ENCODE assay signal across 17 cellular contexts in genomic region chr20:62554898-62555641, GRCh38.
DNase-seq lines count a peak whose midpoint lies in the region; ATAC-seq, FAIRE-seq and TF ChIP-seq lines count a peak whose summit lies in the region.
"Had no signal": no experiment of that assay in that cellular context is flagged by ENCODE, and none has a peak within 500 bp of the region (broad histone marks: within the 10 kb centered on the region; RNA-seq: fewer than 3 reads in every experiment).

No MANE protein-coding gene starts in this region.

- no peaks in the 10 kb centered on the region for H3K79me2 ChIP-seq in K562 (ENCODE audit: control insufficient read depth, insufficient read depth, low read length)

- H3K9me3 ChIP-seq in heart right ventricle: no peaks in the 10 kb centered on the region
- H3K9me3 ChIP-seq in K562 (replicated peaks; ENCODE audit: control insufficient read depth, insufficient read depth, low read depth, low read length): no peaks in the 10 kb centered on the region
- no peaks in the 10 kb centered on the region for H3K9me3 ChIP-seq in transverse colon
- H3K9me3 ChIP-seq: Peyer's patch had no signal

- no TSS peak for BruUV-seq in K562 (replicated peaks; lab: Mats Ljungman, UMichigan)

- H3K27ac ChIP-seq in heart right ventricle (peak overlapping the region; percentile 8 to 99 (median 92)), K562 (ENCODE audit: extremely low read depth, low read depth, low read length) (no peak overlapping the region), transverse colon (peak overlapping the region; percentile 32 to 92 (median 70))
- H3K27ac ChIP-seq: Peyer's patch had no signal

- WGBS in heart right ventricle, 2 donors: 38 to 57% methylated on average over 27 of the region's 27 CpGs
- WGBS in K562 (ENCODE audit: insufficient coverage, low coverage, missing lambda C conversion rate): 14% methylated on average over 20 of the region's 27 CpGs
- WGBS in transverse colon (ENCODE audit: low coverage in 1 of 2), 2 donors: 77% methylated on average over 20 of the region's 27 CpGs; no CpG with 5 or more reads in 1 of the 2 donors

- no peak for TF ChIP-seq RAD21 in K562 (CRISPR knock-in tag; conservative IDR thresholded peaks at IDR 0.05 in 1 of 2, IDR thresholded peaks at IDR 0.05 in 1 of 2)

- H3K4me3 ChIP-seq in heart right ventricle: peak overlapping the region; percentile 32 to 74 (median 70)
- H3K4me3 ChIP-seq in K562: no peak overlapping the region
- H3K4me3 ChIP-seq in transverse colon: no peak overlapping the region
- H3K4me3 ChIP-seq: Peyer's patch had no signal

- H3K4me2 ChIP-seq in K562 (ENCODE audit: insufficient read depth, low read length): no peak overlapping the region

- peaks cover 38% of the 10 kb centered on the region for H3K4me1 Mint-ChIP-seq in nephron

- DNase-seq in heart right ventricle (no peak), Right ventricle myocardium inferior (ENCODE audit: missing footprints) (no peak), K562 (ENCODE audit: extremely low read depth in 1 of 4, low spot score in 3 of 4) (no peak), transverse colon (no peak), GM12892 (ENCODE audit: insufficient read length) (no peak), RCC 7860 (ENCODE audit: low spot score) (no peak)
- DNase-seq in activated CD4-positive, alpha-beta T cell treated with anti-CD3 and anti-CD28 coated beads, Interleukin-2, amount 50 U/mL, for 48 hours: no peak
- DNase-seq: CD8-positive, alpha-beta memory T cell; DMS79 treated with DMSO at 0.1 percent for 48 hours; KG1; NCI-H1092 treated with DMSO at 0.1 percent for 48 hours; NCI-H2227 treated with DMSO at 0.1 percent for 48 hours; NCI-H524 treated with DMSO at 0.1 percent for 48 hours; Peyer's patch; SIG-M5 had no signal

- intact Hi-C loops in heart right ventricle (cut with DNase I): no loop called here
- intact Hi-C loops in Right ventricle myocardium inferior (cut with DNase I): loop anchor here (5.0 kb wide), 1 partner anchor 58 kb away; no protein-coding TSS in a partner anchor
- intact Hi-C loops in K562 (cut with micrococcal nuclease): no loop called here
- intact Hi-C loops in transverse colon (cut with DNase I; ENCODE audit: low total_unique reads): no loop called here

- H4K20me1 ChIP-seq in K562 (replicated peaks; ENCODE audit: control insufficient read depth, insufficient read depth, low read length): peaks cover 23% of the 10 kb centered on the region; the same call in 1 of the 2 replicates

- TF ChIP-seq POLR2A in K562 (conservative IDR thresholded peaks at IDR 0.05): no peak
- no peak for TF ChIP-seq POLR2A in transverse colon (IDR thresholded peaks at IDR 0.05)
- no peak for TF ChIP-seq POLR2A in GM12892 (IDR thresholded peaks at IDR 0.05; ENCODE audit: low read depth, low read length)

- FAIRE-seq in K562 (lab: Jason Lieb, UNC): no peak
- no peak for FAIRE-seq in GM12892 (lab: Jason Lieb, UNC)
- no peak for FAIRE-seq in RCC 7860 (lab: Jason Lieb, UNC)
- FAIRE-seq: D721Med had no signal

- H3K9me3 Mint-ChIP-seq in nephron: no peaks in the 10 kb centered on the region

- in situ Hi-C loops in K562 (cut with MboI): no loop called here
- in situ Hi-C loops in transverse colon (cut with MboI; ENCODE audit: low pct_ligation_motif_present in 1 of 4, low pct_unique_long_range_greater_than_20kb in 1 of 4, low sequenced_read_pairs in 3 of 4): no loop called here

- peak overlapping the region in 1 of 3 experiments; percentile 64 for H3K27ac Mint-ChIP-seq in nephron
- H3K27ac Mint-ChIP-seq: CD8-positive, alpha-beta memory T cell had no signal

- peaks cover 3% of the 10 kb centered on the region for H3K9me1 ChIP-seq in K562 (ENCODE audit: control insufficient read depth, insufficient read depth, low read length)

- POLR2A ChIA-PET in K562 (lab: Yijun Ruan, JAX): interaction anchor here (0.6 to 0.8 kb wide), 4 partner anchors 10 to 263 kb away, joined by 3 to 4 read pairs (median 3); no protein-coding TSS in a partner anchor

- CTCF ChIA-PET in K562 (lab: Yijun Ruan, JAX; ENCODE audit: low intra/inter-chr PET ratio): no interaction called here

- H3K36me3 ChIP-seq in heart right ventricle (peaks cover 0 to 5% (median 0%) of the 10 kb centered on the region in 9 donors), K562 (ENCODE audit: control insufficient read depth, insufficient read depth, low read length) (no peaks in the 10 kb centered on the region), transverse colon (no peaks in the 10 kb centered on the region)
- H3K36me3 ChIP-seq: Peyer's patch had no signal

- TF ChIP-seq EP300 in K562 (IDR thresholded peaks at IDR 0.05; ENCODE audit: low read length) (no peak), transverse colon (IDR thresholded peaks at IDR 0.05; ENCODE audit: low read depth) (no peak)

- ATAC-seq in heart right ventricle (no peak), Right ventricle myocardium inferior (no peak), K562 (no peak)

- no peak for TF ChIP-seq CTCF in heart right ventricle (IDR thresholded peaks at IDR 0.05)
- no peak for TF ChIP-seq CTCF in K562 (IDR thresholded peaks at IDR 0.05 in 2 of 3, conservative IDR thresholded peaks at IDR 0.05 in 1 of 3; ENCODE audit: insufficient read depth in 2 of 3, low read depth in 1 of 3, low read length in 3 of 3)
- no peak for TF ChIP-seq CTCF in nephron (IDR thresholded peaks at IDR 0.05; ENCODE audit: unreplicated experiment in 3 of 3)
- no peak for TF ChIP-seq CTCF in transverse colon (IDR thresholded peaks at IDR 0.05)

- H3K4me3 Mint-ChIP-seq in nephron: peak overlapping the region in 2 of 3 experiments; percentile 74 to 85
- H3K4me3 Mint-ChIP-seq: CD8-positive, alpha-beta memory T cell had no signal

- no peak overlapping the region; a peak in 1 of 4 replicates for H3K9ac ChIP-seq in K562 (ENCODE audit: insufficient read depth in 1 of 2, low read depth in 2 of 2, low read length in 2 of 2)

- no peak overlapping the region for H2AFZ ChIP-seq in K562 (ENCODE audit: low read depth, low read length)

- H3K4me1 ChIP-seq in heart right ventricle: peaks cover 13 to 64% (median 29%) of the 10 kb centered on the region in 9 donors
- peaks cover 0 to 75% of the 10 kb centered on the region in 2 experiments; a peak in 2 of 5 replicates for H3K4me1 ChIP-seq in K562 (replicated peaks in 1 of 2; ENCODE audit: control insufficient read depth in 2 of 2, insufficient read depth in 2 of 2, low read length in 2 of 2)
- H3K4me1 ChIP-seq in transverse colon: peaks cover 10 to 40% (median 24%) of the 10 kb centered on the region in 4 donors

- peaks cover 75% of the 10 kb centered on the region for H3K27me3 Mint-ChIP-seq in nephron (ENCODE audit: low read depth)

- no peaks in the 10 kb centered on the region for H3K36me3 Mint-ChIP-seq in nephron (ENCODE audit: low read depth)
- H3K36me3 Mint-ChIP-seq: CD8-positive, alpha-beta memory T cell had no signal

- H3K27me3 ChIP-seq in heart right ventricle (peaks cover 0 to 79% (median 66%) of the 10 kb centered on the region in 7 donors), K562 (ENCODE audit: control insufficient read depth in 2 of 2, insufficient read depth in 2 of 2, low read length in 2 of 2) (peaks cover 73 to 88% of the 10 kb centered on the region in 2 experiments), transverse colon (peaks cover 95% of the 10 kb centered on the region)

TF ChIP-seq in K562, 482 proteins besides CTCF, POLR2A, EP300 and RAD21:
- TF ChIP-seq FOXA1 (IDR thresholded peaks at IDR 0.05; ENCODE audit: borderline replicate concordance) (no peak), ZNF263 (CRISPR knock-in tag; IDR thresholded peaks at IDR 0.05; ENCODE audit: borderline replicate concordance) (peak; percentile 17; the same call in 1 of the 2 replicates), NFIC (IDR thresholded peaks at IDR 0.05) (0 out of 2 replicates have a peak, but pooled peaks have one; percentile 11)

Comparison
In these comparisons a context has a peak if more than half of its experiments do, and no peak if none do; other contexts are left out.
1. H3K4me3 ChIP-seq: peak in heart right ventricle (10 of 10); none in K562 (single experiment) and transverse colon (0 of 4).